In genomic region chr16:88234442-88235399, GRCh38 we compare ENCODE assay signal across 1 cellular context.
TF ChIP-seq lines count a peak whose summit lies in the region.
"Not testable (repeated sequence)": the region's sequence is repeated elsewhere in the genome, so short reads cannot be mapped to it uniquely, and the experiment has no call there.

No MANE protein-coding gene starts in this region.

TF ChIP-seq in HepG2, 621 proteins besides CTCF, POLR2A, EP300 and RAD21 (continued from another document):
- TF ChIP-seq NFAT5 (CRISPR knock-in tag; IDR thresholded peaks at IDR 0.05) (0 out of 2 replicates have a peak, but pooled peaks have one; percentile 2), ZNF687 (CRISPR knock-in tag; IDR thresholded peaks at IDR 0.05) (peak; percentile 89), ZFP90 (CRISPR knock-in tag; IDR thresholded peaks at IDR 0.05; ENCODE audit: borderline replicate concordance) (peak; percentile 62; the same call in 1 of the 2 replicates), TCF7 (IDR thresholded peaks at IDR 0.05; ENCODE audit: low read depth) (peak; percentile 56), BRD4 (CRISPR knock-in tag; IDR thresholded peaks at IDR 0.05) (peak; percentile 26; the same call in 1 of the 2 replicates), IRF9 (CRISPR knock-in tag; IDR thresholded peaks at IDR 0.05; ENCODE audit: borderline replicate concordance) (0 out of 2 replicates have a peak, but pooled peaks have one; percentile 73), ATF7-NPFF (CRISPR knock-in tag; IDR thresholded peaks at IDR 0.05; ENCODE audit: low read depth) (peak; percentile 54), HNF4A (CRISPR knock-in tag; IDR thresholded peaks at IDR 0.05) (peak; percentile 46; the same call in 1 of the 2 replicates), ARNT2 (CRISPR knock-in tag; IDR thresholded peaks at IDR 0.05; ENCODE audit: low read depth) (0 out of 2 replicates have a peak, but pooled peaks have one; percentile 51), FOSL2 (CRISPR knock-in tag; IDR thresholded peaks at IDR 0.05) (peak; percentile 75), ZNF350 (CRISPR knock-in tag; IDR thresholded peaks at IDR 0.05; ENCODE audit: borderline replicate concordance, low read depth) (peak; percentile 53; the same call in 1 of the 2 replicates), ZIK1 (CRISPR knock-in tag; IDR thresholded peaks at IDR 0.05; ENCODE audit: borderline replicate concordance, low read depth) (peak; percentile 74; the same call in 1 of the 2 replicates), ZNF788 (CRISPR knock-in tag; IDR thresholded peaks at IDR 0.05; ENCODE audit: borderline replicate concordance) (0 out of 2 replicates have a peak, but pooled peaks have one; percentile 23), ZNF230 (CRISPR knock-in tag; IDR thresholded peaks at IDR 0.05) (0 out of 2 replicates have a peak, but pooled peaks have one; percentile 43), SOX5 (CRISPR knock-in tag; IDR thresholded peaks at IDR 0.05; ENCODE audit: borderline replicate concordance) (peak; percentile 32; the same call in 1 of the 2 replicates), ZNF761 (CRISPR knock-in tag; conservative IDR thresholded peaks at IDR 0.05) (0 out of 2 replicates have a peak, but pooled peaks have one; percentile 37), GABPA (CRISPR knock-in tag; IDR thresholded peaks at IDR 0.05; ENCODE audit: low read depth) (peak; percentile 39; the same call in 1 of the 2 replicates), CSRNP1 (CRISPR knock-in tag; IDR thresholded peaks at IDR 0.05) (0 out of 2 replicates have a peak, but pooled peaks have one; percentile 32), ZNF619 (CRISPR knock-in tag; IDR thresholded peaks at IDR 0.05) (peak; percentile 51; the same call in 1 of the 2 replicates), HDAC1 (CRISPR knock-in tag; IDR thresholded peaks at IDR 0.05) (0 out of 2 replicates have a peak, but pooled peaks have one; percentile 15), HMGXB4 (CRISPR knock-in tag; IDR thresholded peaks at IDR 0.05; ENCODE audit: borderline replicate concordance in 1 of 2, low read depth in 1 of 2) (0 out of 4 replicates have a peak, but pooled peaks of 1 of the 2 experiments have one; percentile 22), SOX13 (CRISPR knock-in tag; conservative IDR thresholded peaks at IDR 0.05 in 1 of 2, IDR thresholded peaks at IDR 0.05 in 1 of 2) (0 out of 4 replicates have a peak, but pooled peaks of 1 of the 2 experiments have one; percentile 10), ZNF768 (CRISPR knock-in tag; IDR thresholded peaks at IDR 0.05) (peak; percentile 83), LCORL (CRISPR knock-in tag; IDR thresholded peaks at IDR 0.05) (0 out of 2 replicates have a peak, but pooled peaks have one; percentile 18), ETV5 (CRISPR knock-in tag; IDR thresholded peaks at IDR 0.05; ENCODE audit: borderline replicate concordance) (peak; percentile 75), SSRP1 (CRISPR knock-in tag; IDR thresholded peaks at IDR 0.05) (0 out of 2 replicates have a peak, but pooled peaks have one; percentile 37), ZNF543 (CRISPR knock-in tag; IDR thresholded peaks at IDR 0.05) (0 out of 2 replicates have a peak, but pooled peaks have one; percentile 18), ARNTL (CRISPR knock-in tag; IDR thresholded peaks at IDR 0.05) (peak; percentile 38), PATZ1 (CRISPR knock-in tag; IDR thresholded peaks at IDR 0.05) (peak; percentile 83), ZNF772 (CRISPR knock-in tag; IDR thresholded peaks at IDR 0.05) (peak; percentile 48; the same call in 1 of the 2 replicates), SOX6 (CRISPR knock-in tag; IDR thresholded peaks at IDR 0.05) (peak; percentile 33), ZBTB4 (CRISPR knock-in tag; IDR thresholded peaks at IDR 0.05; ENCODE audit: borderline replicate concordance) (peak; percentile 24; the same call in 1 of the 2 replicates), FOXP1 (CRISPR knock-in tag; IDR thresholded peaks at IDR 0.05) (peak; percentile 60), ZFY (CRISPR knock-in tag; IDR thresholded peaks at IDR 0.05) (peak; percentile 75), NR2C2 (CRISPR knock-in tag; IDR thresholded peaks at IDR 0.05; ENCODE audit: borderline replicate concordance) (peak; percentile 33; the same call in 1 of the 2 replicates)
- not testable (repeated sequence) for TF ChIP-seq GABPA (IDR thresholded peaks at IDR 0.05; ENCODE audit: low read depth, low read length); SOX13 (IDR thresholded peaks at IDR 0.05); LCORL (IDR thresholded peaks at IDR 0.05); SOX6 (IDR thresholded peaks at IDR 0.05); FOXP1 (IDR thresholded peaks at IDR 0.05)
